7 cellular contexts compared by ENCODE assay signal in the genomic region with DNA sequence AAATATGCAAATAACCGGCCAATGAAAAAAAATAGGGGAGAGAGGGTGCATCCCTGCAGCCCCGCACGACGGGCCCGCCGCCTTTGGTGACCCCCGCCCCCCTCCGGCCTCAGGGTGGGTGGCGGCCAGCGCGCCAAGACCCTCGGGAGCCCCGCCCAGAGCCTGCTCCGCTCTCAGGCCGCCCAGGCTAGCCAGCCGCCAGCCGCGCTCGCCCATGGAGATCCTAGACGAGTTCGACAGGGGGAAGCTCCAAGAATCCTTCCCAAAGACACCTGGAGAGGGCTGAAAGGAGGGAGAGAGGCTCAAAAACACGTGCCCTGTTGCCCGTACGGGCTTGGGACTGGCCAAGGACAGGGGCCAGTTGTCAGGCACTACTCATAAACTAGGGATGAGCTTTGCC.
"Had no signal": no experiment of that assay in that cellular context is flagged by ENCODE, and none has a peak within 500 bp of the region (broad histone marks: within the 10 kb centered on the region; RNA-seq: fewer than 3 reads in every experiment).

No MANE protein-coding gene starts in this region.

- H3K27me3 Mint-ChIP-seq: IgD-negative memory B cell had no signal

- H3K4me3 ChIP-seq: GM23248 had no signal

- FAIRE-seq: HepG2 had no signal

- H3K27ac Mint-ChIP-seq: H9, IgD-negative memory B cell had no signal

- H3K4me3 Mint-ChIP-seq: H9, IgD-negative memory B cell had no signal

- DNase-seq: GM23248, H9, HCEC 1CT, KBM-7 had no signal

- H3K9ac ChIP-seq: GM23248 had no signal

- H3K27ac ChIP-seq: GM23248, HL-60 had no signal

- H3K4me1 Mint-ChIP-seq: H9, IgD-negative memory B cell had no signal

- H3K36me3 Mint-ChIP-seq: IgD-negative memory B cell had no signal

- ATAC-seq: HepG2 had no signal

- H2AFZ ChIP-seq: GM23248 had no signal

- H3K9me3 Mint-ChIP-seq: H9 had no signal
